9 cellular contexts compared by ENCODE assay signal in genomic region chr14:29085546-29085945, GRCh38.
DNase-seq lines count a peak whose midpoint lies in the region; ATAC-seq and TF ChIP-seq lines count a peak whose summit lies in the region.
"Had no signal": no experiment of that assay in that cellular context is flagged by ENCODE, and none has a peak within 500 bp of the region (broad histone marks: within the 10 kb centered on the region; RNA-seq: fewer than 3 reads in every experiment).

No MANE protein-coding gene starts in this region.

- H3K27me3 ChIP-seq in A673 (replicated peaks; ENCODE audit: insufficient read depth, low read depth, low read length, poor library complexity): no peaks in the 10 kb centered on the region

- ATAC-seq in GM18907 (IDR thresholded peaks at IDR 0.05; ENCODE audit: unreplicated experiment): peak; percentile 62
- ATAC-seq in activated naive CD4-positive, alpha-beta T cell treated with anti-CD3 and anti-CD28 coated beads, Interleukin-2, amount 50 U/mL, for 72 hours: no peak
- ATAC-seq: activated CD8-positive, alpha-beta T cell treated with anti-CD3 and anti-CD28 coated beads, Interleukin-2, amount 10 ng/mL, durations not matched to agents 7 days and 5 days had no signal

- H3K27ac ChIP-seq in A673 (ENCODE audit: low read depth, low read length, poor library complexity, severe bottlenecking): no peak overlapping the region

- H3K4me1 ChIP-seq in A673 (ENCODE audit: insufficient read depth, low read length, poor library complexity, severe bottlenecking): no peaks in the 10 kb centered on the region

- no peaks in the 10 kb centered on the region for H3K36me3 ChIP-seq in A673 (ENCODE audit: insufficient read depth, low read length, poor library complexity, severe bottlenecking)

- DNase-seq in A673 (ENCODE audit: low spot score) (peak; percentile 11), RKO (ENCODE audit: low spot score) (peak; percentile 26), glomerular visceral epithelial cell (ENCODE audit: extremely low spot score) (peak; percentile 10), SW 1271 (lab: John Stamatoyannopoulos, UW) (no peak), NCI-H2107 treated with DMSO at 0.1 percent for 48 hours (lab: John Stamatoyannopoulos, UW; ENCODE audit: unreplicated experiment) (no peak)
- DNase-seq in stimulated activated CD4-positive, alpha-beta T cell treated with anti-CD3 and anti-CD28 coated beads, Interleukin-1b, Interleukin-23, amount 100 ng/mL, for 48 hours: no peak
- DNase-seq in activated naive CD4-positive, alpha-beta T cell treated with anti-CD3 and anti-CD28 coated beads, Interleukin-2, amount 50 U/mL, for 72 hours (ENCODE audit: low spot score in 2 of 2): no peak
- DNase-seq: activated CD8-positive, alpha-beta T cell treated with anti-CD3 and anti-CD28 coated beads, Interleukin-2, amount 10 ng/mL, durations not matched to agents 7 days and 5 days had no signal

- peak; percentile 43 for TF ChIP-seq CTCF in A673 (conservative IDR thresholded peaks at IDR 0.05; ENCODE audit: low read depth, low read length)

- peaks cover 22 to 26% of the 10 kb centered on the region in 2 donors for H3K9me3 Mint-ChIP-seq in activated naive CD4-positive, alpha-beta T cell treated with anti-CD3 and anti-CD28 coated beads, Interleukin-2, amount 50 U/mL, for 72 hours

- intact Hi-C loops in A673 (cut with micrococcal nuclease; ENCODE audit: unreplicated experiment): no loop called here

- no peaks in the 10 kb centered on the region for H3K36me3 Mint-ChIP-seq in activated naive CD4-positive, alpha-beta T cell treated with anti-CD3 and anti-CD28 coated beads, Interleukin-2, amount 50 U/mL, for 72 hours

- BruUV-seq in A673 (replicated peaks; lab: Mats Ljungman, UMichigan): no TSS peak

- no peak overlapping the region for H3K4me3 ChIP-seq in A673 (ENCODE audit: low read depth, low read length, poor library complexity, severe bottlenecking)

- CTCF ChIA-PET in A673 (lab: Charles Lee): no interaction called here

- H3K9me3 ChIP-seq in A673 (ENCODE audit: low read depth, low read length, poor library complexity, severe bottlenecking): no peaks in the 10 kb centered on the region

- POLR2A ChIA-PET in A673 (lab: Charles Lee; ENCODE audit: low non-redundant PET): no interaction called here

- no peak overlapping the region for H3K27ac Mint-ChIP-seq in activated naive CD4-positive, alpha-beta T cell treated with anti-CD3 and anti-CD28 coated beads, Interleukin-2, amount 50 U/mL, for 72 hours
- H3K27ac Mint-ChIP-seq: activated CD8-positive, alpha-beta T cell treated with anti-CD3 and anti-CD28 coated beads, Interleukin-2, amount 10 ng/mL, durations not matched to agents 7 days and 5 days had no signal

Comparison
In these comparisons a context has a peak if more than half of its experiments do, and no peak if none do; other contexts are left out.
1. DNase-seq: peak in A673 (single experiment), RKO (single experiment) and glomerular visceral epithelial cell (single experiment); none in SW 1271 (0 of 2), NCI-H2107 treated with DMSO at 0.1 percent for 48 hours (single experiment), stimulated activated CD4-positive, alpha-beta T cell treated with anti-CD3 and anti-CD28 coated beads, Interleukin-1b, Interleukin-23, amount 100 ng/mL, for 48 hours (single experiment) and activated naive CD4-positive, alpha-beta T cell treated with anti-CD3 and anti-CD28 coated beads, Interleukin-2, amount 50 U/mL, for 72 hours (0 of 2).